Comparison of ENCODE assay signal across 23 cellular contexts in the genomic region with DNA sequence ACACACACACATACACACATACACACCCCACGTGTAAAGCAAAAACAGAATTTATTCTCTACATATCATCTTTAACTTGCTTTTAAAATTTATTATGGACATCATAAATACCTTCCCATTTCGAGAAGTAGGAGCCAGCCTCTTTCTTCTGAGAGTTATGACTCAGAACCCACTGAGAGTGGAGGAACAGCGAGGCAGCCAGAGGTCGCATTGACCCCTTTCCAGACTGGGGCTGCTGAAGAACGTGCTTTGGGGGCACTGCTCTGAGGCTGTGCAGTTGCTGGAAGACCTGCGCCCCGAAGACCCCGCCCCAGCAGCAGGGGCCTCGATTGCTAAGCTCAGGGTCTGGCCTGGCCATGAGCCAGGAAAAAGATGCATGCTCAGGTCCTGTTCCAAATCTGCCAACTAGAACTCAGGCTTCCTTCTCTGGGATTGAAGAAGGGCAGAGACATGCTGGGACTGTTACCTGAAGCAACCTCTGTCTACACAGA.
DNase-seq lines count a peak whose midpoint lies in the region; ATAC-seq and FAIRE-seq lines count a peak whose summit lies in the region.
"Had no signal": no experiment of that assay in that cellular context is flagged by ENCODE, and none has a peak within 500 bp of the region (broad histone marks: within the 10 kb centered on the region; RNA-seq: fewer than 3 reads in every experiment).

No MANE protein-coding gene starts in this region.

- H3K36me3 Mint-ChIP-seq in naive thymus-derived CD4-positive, alpha-beta T cell, result no peaks in the 10 kb centered on the region
- H3K36me3 Mint-ChIP-seq: CD4-positive, alpha-beta memory T cell had no signal

- no peak overlapping the region for H3K27ac ChIP-seq in GM23248
- peak overlapping the region; percentile 90 for H3K27ac ChIP-seq in muscle layer of colon (ENCODE audit: low read depth, low read length)
- no peak overlapping the region for H3K27ac ChIP-seq in naive thymus-derived CD4-positive, alpha-beta T cell (ENCODE audit: low read depth, low read length)
- H3K27ac ChIP-seq: brain microvascular endothelial cell, Peyer's patch had no signal

- H3K27ac Mint-ChIP-seq in naive thymus-derived CD4-positive, alpha-beta T cell, result no peak overlapping the region
- H3K27ac Mint-ChIP-seq: CD4-positive, alpha-beta memory T cell had no signal

- no peak for ATAC-seq in GM18873 (IDR thresholded peaks at IDR 0.05; ENCODE audit: low FRiP score, unreplicated experiment)
- ATAC-seq in naive thymus-derived CD4-positive, alpha-beta T cell, result no peak
- ATAC-seq in HG03139 (IDR thresholded peaks at IDR 0.05; ENCODE audit: unreplicated experiment), result no peak
- ATAC-seq: heart left ventricle had no signal

- DNase-seq in AG08395 (ENCODE audit: low spot score) (peak; percentile 29), GM23248 (peak; percentile 74), NCI-H1092 treated with DMSO at 0.1 percent for 48 hours (lab: John Stamatoyannopoulos, UW) (no peak)
- DNase-seq in naive thymus-derived CD4-positive, alpha-beta T cell, result no peak
- DNase-seq: activated CD4-positive, alpha-beta T cell treated with anti-CD3 and anti-CD28 coated beads for 48 hours; brain microvascular endothelial cell; CD4-positive, alpha-beta memory T cell; DMS 273 treated with DMSO at 0.1 percent for 48 hours; heart left ventricle; midbrain; NCI-H1436; NCI-H2107; NCI-H524; NK-92 treated with Interleukin-12 subunit alpha and Interleukin-12 subunit beta, amount 100 ng/mL, for 24 hours; Peyer's patch; substantia nigra; T-helper 2 cell had no signal

- H3K9me3 Mint-ChIP-seq in naive thymus-derived CD4-positive, alpha-beta T cell, result no peaks in the 10 kb centered on the region
- H3K9me3 Mint-ChIP-seq: CD4-positive, alpha-beta memory T cell had no signal

- H3K36me3 ChIP-seq in GM23248 (ENCODE audit: low read depth) (no peaks in the 10 kb centered on the region), muscle layer of colon (ENCODE audit: insufficient read depth, low read length) (no peaks in the 10 kb centered on the region)
- H3K36me3 ChIP-seq in naive thymus-derived CD4-positive, alpha-beta T cell (ENCODE audit: control insufficient read depth in 2 of 3, insufficient read depth in 3 of 3, low read length in 3 of 3), result no peaks in the 10 kb centered on the region
- H3K36me3 ChIP-seq: brain microvascular endothelial cell, heart left ventricle, Peyer's patch had no signal

- POLR2A ChIA-PET in naive thymus-derived CD4-positive, alpha-beta T cell (lab: Charles Lee), result no interaction called here

- H3F3A ChIP-seq in GM23248 (ENCODE audit: insufficient read depth), result no peaks in the 10 kb centered on the region; the same call in 1 of the 2 replicates

- H3K9ac ChIP-seq in GM23248 (no peak overlapping the region), muscle layer of colon (ENCODE audit: low read length) (no peak overlapping the region)

- H3K4me2 ChIP-seq in GM23248 (ENCODE audit: unreplicated experiment), result no peak overlapping the region

- no peaks in the 10 kb centered on the region for H4K20me1 ChIP-seq in GM23248 (ENCODE audit: insufficient read depth)

- CTCF ChIA-PET in naive thymus-derived CD4-positive, alpha-beta T cell (lab: Charles Lee), result no interaction called here

- no peaks in the 10 kb centered on the region for H3K4me1 Mint-ChIP-seq in naive thymus-derived CD4-positive, alpha-beta T cell
- H3K4me1 Mint-ChIP-seq: CD4-positive, alpha-beta memory T cell had no signal

- intact Hi-C loops in naive thymus-derived CD4-positive, alpha-beta T cell (cut with micrococcal nuclease), result no loop called here

- H3K4me1 ChIP-seq in GM23248 (ENCODE audit: insufficient read depth), result peaks cover 14% of the 10 kb centered on the region
- H3K4me1 ChIP-seq in muscle layer of colon (ENCODE audit: insufficient read depth, low read length), result peaks cover 27% of the 10 kb centered on the region
- no peaks in the 10 kb centered on the region for H3K4me1 ChIP-seq in naive thymus-derived CD4-positive, alpha-beta T cell (ENCODE audit: control insufficient read depth in 2 of 2, insufficient read depth in 2 of 2, low read length in 2 of 2)
- H3K4me1 ChIP-seq: Peyer's patch had no signal

- no peak overlapping the region for H3K4me3 Mint-ChIP-seq in naive thymus-derived CD4-positive, alpha-beta T cell
- H3K4me3 Mint-ChIP-seq: CD4-positive, alpha-beta memory T cell had no signal

- peaks cover 8 to 30% (median 22%) of the 10 kb centered on the region in 5 donors for H3K27me3 Mint-ChIP-seq in naive thymus-derived CD4-positive, alpha-beta T cell

- in situ Hi-C loops in GM23248 (cut with MboI), result no loop called here

- H3K79me2 ChIP-seq in GM23248 (ENCODE audit: insufficient read depth), result no peaks in the 10 kb centered on the region

- H3K9me3 ChIP-seq in GM23248 (ENCODE audit: low read depth) (no peaks in the 10 kb centered on the region), muscle layer of colon (ENCODE audit: low read length) (no peaks in the 10 kb centered on the region)
- H3K9me3 ChIP-seq in naive thymus-derived CD4-positive, alpha-beta T cell (ENCODE audit: control insufficient read depth in 2 of 3, low read length in 3 of 3), result no peaks in the 10 kb centered on the region
- H3K9me3 ChIP-seq: heart left ventricle, Peyer's patch had no signal

- H3K4me3 ChIP-seq in GM23248, result no peak overlapping the region
- peak overlapping the region in 1 of 2 donors; percentile 12 for H3K4me3 ChIP-seq in muscle layer of colon (ENCODE audit: low read depth in 1 of 2, low read length in 2 of 2)
- H3K4me3 ChIP-seq in naive thymus-derived CD4-positive, alpha-beta T cell (ENCODE audit: low read length), result no peak overlapping the region
- H3K4me3 ChIP-seq: heart left ventricle, Peyer's patch had no signal

- 32 to 34% methylated on average over 9 of the region's 9 CpGs for WGBS in GM23248 (ENCODE audit: low coverage in 1 of 2, low lambda C conversion rate in 2 of 2, missing lambda C conversion rate in 2 of 2), 2 experiments

- H3K27me3 ChIP-seq in GM23248 (replicated peaks; ENCODE audit: insufficient read depth) (no peaks in the 10 kb centered on the region), muscle layer of colon (ENCODE audit: control insufficient read depth in 1 of 2, insufficient read depth in 2 of 2, low read length in 2 of 2) (no peaks in the 10 kb centered on the region)
- H3K27me3 ChIP-seq in naive thymus-derived CD4-positive, alpha-beta T cell (ENCODE audit: control insufficient read depth in 2 of 2, insufficient read depth in 2 of 2, low read length in 2 of 2), result peaks cover 0 to 7% of the 10 kb centered on the region in 2 donors
- H3K27me3 ChIP-seq: brain microvascular endothelial cell, Peyer's patch had no signal

- peak; percentile 83 for FAIRE-seq in endometrium (lab: Jason Lieb, UNC)
- FAIRE-seq: G401.6, GM18507 had no signal

- H2AFZ ChIP-seq in GM23248, result no peak overlapping the region

- H3K9me2 ChIP-seq in GM23248 (ENCODE audit: insufficient read depth), result no peaks in the 10 kb centered on the region

Comparison
In these comparisons a context has a peak if more than half of its experiments do, and no peak if none do; other contexts are left out.
1. DNase-seq: peak in AG08395 (single experiment) and GM23248 (single experiment); none in NCI-H1092 treated with DMSO at 0.1 percent for 48 hours (single experiment) and naive thymus-derived CD4-positive, alpha-beta T cell (0 of 9).